Comparison of ENCODE assay signal across 12 cellular contexts in genomic region chr17:82440377-82440981, GRCh38. TPM values are rescaled to one million over a fixed set of nuclear protein-coding genes. Genes with fewer than 3 reads are reported as not detected.
DNase-seq lines count a peak whose midpoint lies in the region; ATAC-seq and TF ChIP-seq lines count a peak whose summit lies in the region.
"Had no signal": no experiment of that assay in that cellular context is flagged by ENCODE, and none has a peak within 500 bp of the region (broad histone marks: within the 10 kb centered on the region; RNA-seq: fewer than 3 reads in every experiment).

No MANE protein-coding gene starts in this region.

- no peaks in the 10 kb centered on the region for H3K27me3 ChIP-seq in HL-60 (ENCODE audit: insufficient read depth, poor library complexity, severe bottlenecking)
- H3K27me3 ChIP-seq: cardiac muscle cell, MG63 had no signal

- intact Hi-C loops in Calu3 (cut with micrococcal nuclease; ENCODE audit: unreplicated experiment) = no loop called here

- H3K27ac Mint-ChIP-seq in Calu3 (ENCODE audit: unreplicated experiment) = no peak overlapping the region

- BruUV-seq in Calu3 (replicated peaks; lab: Mats Ljungman, UMichigan) = no TSS peak

- no peaks in the 10 kb centered on the region for H3K9me3 Mint-ChIP-seq in Calu3 (ENCODE audit: low read depth, unreplicated experiment)

- no peaks in the 10 kb centered on the region for H3K4me1 Mint-ChIP-seq in Calu3 (ENCODE audit: low read depth, unreplicated experiment)

- peak overlapping the region; percentile 77 for H3K27ac ChIP-seq in HL-60 (replicated peaks)
- H3K27ac ChIP-seq in caudate nucleus (ENCODE audit: low read depth, low read length) = peak overlapping the region; percentile 82
- H3K27ac ChIP-seq: cardiac muscle cell had no signal

- ATAC-seq in HG02798 (IDR thresholded peaks at IDR 0.05; ENCODE audit: poor library complexity, unreplicated experiment) = no peak

- CTCF ChIA-PET in Calu3 (lab: Charles Lee) = no interaction called here

- TF ChIP-seq CTCF in GM10266 (IDR thresholded peaks at IDR 0.05; ENCODE audit: control insufficient read depth, insufficient read depth, low read depth, missing control alignments) (no peak), HL-60 (IDR thresholded peaks at IDR 0.05; ENCODE audit: insufficient read depth, low read length) (no peak), Calu3 (IDR thresholded peaks at IDR 0.05; ENCODE audit: unreplicated experiment) (no peak)

- DNase-seq in GM10266 (ENCODE audit: extremely low spot score) = peak; percentile 55
- DNase-seq in HL-60 (ENCODE audit: low read depth in 1 of 2, low spot score in 1 of 2) = peak in 1 of 2 experiments; percentile 75
- DNase-seq in caudate nucleus (lab: John Stamatoyannopoulos, UW) = no peak
- peak; percentile 53 for DNase-seq in pons (ENCODE audit: low spot score)
- DNase-seq in NCI-H524 treated with DMSO at 0.1 percent for 48 hours (lab: John Stamatoyannopoulos, UW) = no peak
- no peak for DNase-seq in Calu3
- DNase-seq: activated T-cell treated with anti-CD3 and anti-CD28 coated beads for 4 hours, MG63, NCI-H510A, T-helper 2 cell had no signal

- H3K4me3 ChIP-seq in HL-60 (replicated peaks; ENCODE audit: insufficient read depth, low read length) = peak overlapping the region; percentile 27
- H3K4me3 ChIP-seq: cardiac muscle cell, MG63 had no signal

- no peaks in the 10 kb centered on the region for H3K27me3 Mint-ChIP-seq in Calu3 (ENCODE audit: unreplicated experiment)

- H3K36me3 Mint-ChIP-seq in Calu3 (ENCODE audit: insufficient read depth, unreplicated experiment) = peaks cover 29% of the 10 kb centered on the region

- H3K4me3 Mint-ChIP-seq in Calu3 (ENCODE audit: low read depth, unreplicated experiment) = no peak overlapping the region

RNA-seq across cellular contexts. Expression of gene CYBC1, which starts 10.1 kb away (rescaled TPM):
- total RNA-seq in Calu3 (2022) = 78.1 and 80.3 TPM in 2 replicates

RNA-seq across cellular contexts. Expression of gene NARF, which starts 18.1 kb away (rescaled TPM):
- 38.1 and 39.4 TPM in 2 replicates for total RNA-seq in Calu3 (2022)

RNA-seq across cellular contexts. Expression of gene OGFOD3, which starts 22.1 kb away (rescaled TPM):
- total RNA-seq in Calu3 (2022) = 29.0 and 38.0 TPM in 2 replicates

RNA-seq across cellular contexts. Expression of gene HEXD, which starts 22.3 kb away (rescaled TPM):
- 30.7 and 36.0 TPM in 2 replicates for total RNA-seq in Calu3 (2022)

Comparison
In these comparisons a context has a peak if more than half of its experiments do, and no peak if none do; other contexts are left out.
1. DNase-seq: peak in GM10266 (single experiment) and pons (single experiment); none in caudate nucleus (0 of 61), NCI-H524 treated with DMSO at 0.1 percent for 48 hours (single experiment) and Calu3 (single experiment).